Comparison of ENCODE assay signal across 8 cellular contexts in the genomic region with DNA sequence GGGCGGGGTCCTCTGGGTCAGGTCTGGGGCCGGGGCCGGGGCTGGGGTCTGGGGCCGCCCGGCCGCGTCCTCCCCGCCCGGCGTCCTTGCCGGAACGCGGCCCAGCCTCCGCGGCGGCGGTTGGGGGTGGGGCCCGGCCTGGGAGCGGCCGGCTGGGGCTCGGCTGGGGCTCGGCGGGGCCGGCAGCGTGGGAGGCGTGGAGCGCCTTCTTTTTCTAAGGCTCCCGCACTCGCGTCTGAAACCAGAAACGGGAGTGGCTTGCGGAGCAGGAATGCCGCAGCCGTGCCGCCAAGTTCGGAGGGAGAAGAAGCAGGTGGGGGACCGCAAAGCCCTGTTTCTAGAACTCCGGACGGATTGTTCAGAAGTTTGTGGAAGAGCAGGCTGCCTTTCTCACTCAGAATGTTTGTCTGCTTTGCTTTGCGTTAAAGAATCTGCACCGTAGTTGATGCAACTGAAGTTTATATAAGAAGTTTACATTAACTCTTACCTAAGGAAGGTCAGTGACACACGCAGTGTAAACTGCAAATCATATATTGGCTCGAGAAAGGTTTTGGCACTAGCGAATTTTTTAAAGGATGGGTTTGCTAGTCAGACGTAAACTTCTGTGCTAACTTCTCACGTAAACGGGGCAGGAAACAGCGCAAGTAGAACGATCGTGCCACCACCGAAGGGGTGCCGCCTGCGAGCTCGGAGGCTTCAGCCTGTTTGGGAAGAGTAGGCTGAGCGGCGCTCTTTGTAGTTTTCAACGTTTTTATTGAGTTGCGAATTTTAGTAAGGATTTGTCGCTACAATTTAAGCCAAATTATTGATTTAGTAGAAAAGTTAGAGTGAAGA. TPM values are rescaled to one million over a fixed set of nuclear protein-coding genes. Genes with fewer than 3 reads are reported as not detected.
DNase-seq lines count a peak whose midpoint lies in the region; ATAC-seq and TF ChIP-seq lines count a peak whose summit lies in the region.

No MANE protein-coding gene starts in this region.

- peak overlapping the region; percentile 93 for H3K4ac ChIP-seq in trophoblast cell (ENCODE audit: low read depth, low read length)

- no peaks in the 10 kb centered on the region for H3K27me3 ChIP-seq in A673 (replicated peaks; ENCODE audit: insufficient read depth, low read depth, low read length, poor library complexity)
- no peaks in the 10 kb centered on the region for H3K27me3 ChIP-seq in trophoblast cell (ENCODE audit: insufficient read depth, low read length)
- H3K27me3 ChIP-seq in upper lobe of right lung, result no peaks in the 10 kb centered on the region

- POLR2A ChIA-PET in A673 (lab: Charles Lee; ENCODE audit: low non-redundant PET), result interaction anchor here (0.8 kb wide), 1 partner anchor 36 kb away, joined by 4 read pairs; no protein-coding TSS in a partner anchor

- peak overlapping the region; percentile 36 for H2AK5ac ChIP-seq in trophoblast cell (ENCODE audit: low read length)

- WGBS in trophoblast cell (ENCODE audit: extremely low coverage, insufficient coverage, insufficient read length), result no CpG with 5 or more reads among the region's 59 CpGs

- H3K4me1 Mint-ChIP-seq in activated naive CD4-positive, alpha-beta T cell treated with anti-CD3 and anti-CD28 coated beads for 36 hours (ENCODE audit: low read depth), result peaks cover 44% of the 10 kb centered on the region

- peaks cover 7% of the 10 kb centered on the region for H3K4me1 ChIP-seq in A673 (ENCODE audit: insufficient read depth, low read length, poor library complexity, severe bottlenecking)
- H3K4me1 ChIP-seq in trophoblast cell (ENCODE audit: control insufficient read depth in 1 of 2, insufficient read depth in 2 of 2, low read length in 2 of 2), result peaks cover 6 to 7% of the 10 kb centered on the region in 2 experiments
- peaks cover 36% of the 10 kb centered on the region for H3K4me1 ChIP-seq in upper lobe of right lung

- BruUV-seq in A673 (replicated peaks; lab: Mats Ljungman, UMichigan), result no TSS peak

- DNase-seq in A673 (ENCODE audit: low spot score), result peak; percentile 52
- DNase-seq in RKO (ENCODE audit: low spot score), result peak; percentile 86
- peak; percentile 74 for DNase-seq in activated naive CD4-positive, alpha-beta T cell treated with anti-CD3 and anti-CD28 coated beads for 36 hours
- peak; percentile 80 for DNase-seq in germinal center (ENCODE audit: low spot score)
- peak; percentile 29 to 65 for DNase-seq in trophoblast cell
- peak; percentile 89 for DNase-seq in upper lobe of right lung

- peak overlapping the region; percentile 94 for H3K27ac Mint-ChIP-seq in activated naive CD4-positive, alpha-beta T cell treated with anti-CD3 and anti-CD28 coated beads for 36 hours

- H3K36me3 ChIP-seq in A673 (ENCODE audit: insufficient read depth, low read length, poor library complexity, severe bottlenecking), result no peaks in the 10 kb centered on the region
- peaks cover 0 to 6% of the 10 kb centered on the region in 2 experiments for H3K36me3 ChIP-seq in trophoblast cell (ENCODE audit: control insufficient read depth in 1 of 2, insufficient read depth in 2 of 2, low read length in 2 of 2)
- no peaks in the 10 kb centered on the region for H3K36me3 ChIP-seq in upper lobe of right lung

- H3K79me1 ChIP-seq in trophoblast cell (ENCODE audit: low read length), result peaks cover 7% of the 10 kb centered on the region

- H3K36me3 Mint-ChIP-seq in activated naive CD4-positive, alpha-beta T cell treated with anti-CD3 and anti-CD28 coated beads for 36 hours (ENCODE audit: low read depth), result peaks cover 24% of the 10 kb centered on the region

- H2BK12ac ChIP-seq in trophoblast cell (ENCODE audit: low read length), result no peak overlapping the region

- CTCF ChIA-PET in A673 (lab: Charles Lee), result interaction anchor here (0.5 kb wide), 1 partner anchor 44 kb away, joined by 3 read pairs; no protein-coding TSS in a partner anchor
- CTCF ChIA-PET in activated naive CD4-positive, alpha-beta T cell treated with anti-CD3 and anti-CD28 coated beads for 36 hours (lab: Charles Lee), result interaction anchor here (0.9 to 2.9 kb wide), 8 partner anchors 9 to 64 kb away, joined by 3 to 29 read pairs (median 7); no protein-coding TSS in a partner anchor

- no peak overlapping the region for H3K23ac ChIP-seq in trophoblast cell (ENCODE audit: low read length)

- peak overlapping the region; percentile 46 for H3K14ac ChIP-seq in trophoblast cell (ENCODE audit: low read length)

- H3K18ac ChIP-seq in trophoblast cell (ENCODE audit: low read length), result no peak overlapping the region

- peak overlapping the region; percentile 39 for H4K8ac ChIP-seq in trophoblast cell (ENCODE audit: low read depth, low read length)

- no peak overlapping the region for H4K12ac ChIP-seq in trophoblast cell (ENCODE audit: low read depth, low read length)

- H2BK120ac ChIP-seq in trophoblast cell (ENCODE audit: insufficient read depth, low read length, poor library complexity), result peak overlapping the region; percentile 31

- peak overlapping the region; percentile 80 for H3K4me2 ChIP-seq in trophoblast cell (ENCODE audit: low read length)

- H2AFZ ChIP-seq in trophoblast cell (ENCODE audit: insufficient read depth, low read length, poor library complexity), result no peak overlapping the region

- ATAC-seq in GM18519 (IDR thresholded peaks at IDR 0.05; ENCODE audit: low FRiP score, unreplicated experiment) (peak; percentile 17), HG03066 (IDR thresholded peaks at IDR 0.05; ENCODE audit: low read depth, unreplicated experiment) (peak; percentile 56), upper lobe of right lung (peak; percentile 86)

- H2BK5ac ChIP-seq in trophoblast cell (ENCODE audit: low read depth, low read length, poor library complexity), result peak overlapping the region; percentile 69

- H3K9me3 ChIP-seq in A673 (ENCODE audit: low read depth, low read length, poor library complexity, severe bottlenecking) (no peaks in the 10 kb centered on the region), trophoblast cell (ENCODE audit: insufficient read depth, low read depth, low read length) (no peaks in the 10 kb centered on the region), upper lobe of right lung (no peaks in the 10 kb centered on the region)

- H3K27me3 Mint-ChIP-seq in activated naive CD4-positive, alpha-beta T cell treated with anti-CD3 and anti-CD28 coated beads for 36 hours (ENCODE audit: low read depth), result no peaks in the 10 kb centered on the region

- H3K79me2 ChIP-seq in trophoblast cell (ENCODE audit: control insufficient read depth, insufficient read depth, low read length, poor library complexity), result peaks cover 29% of the 10 kb centered on the region

- H4K91ac ChIP-seq in trophoblast cell (ENCODE audit: low read depth, low read length), result peak overlapping the region; percentile 94

- H3K4me3 ChIP-seq in A673 (ENCODE audit: low read depth, low read length, poor library complexity, severe bottlenecking), result peak overlapping the region; percentile 63
- peak overlapping the region; percentile 85 for H3K4me3 ChIP-seq in trophoblast cell (ENCODE audit: low read depth, low read length)
- H3K4me3 ChIP-seq in upper lobe of right lung, result peak overlapping the region; percentile 64

- H3K9me3 Mint-ChIP-seq in activated naive CD4-positive, alpha-beta T cell treated with anti-CD3 and anti-CD28 coated beads for 36 hours, result no peaks in the 10 kb centered on the region

- peak overlapping the region; percentile 65 for H3K9ac ChIP-seq in trophoblast cell (ENCODE audit: low read length)

- peak overlapping the region; percentile 90 for H3K27ac ChIP-seq in A673 (ENCODE audit: low read depth, low read length, poor library complexity, severe bottlenecking)
- peak overlapping the region; percentile 92 for H3K27ac ChIP-seq in trophoblast cell (ENCODE audit: low read depth, low read length)
- peak overlapping the region; percentile 94 for H3K27ac ChIP-seq in upper lobe of right lung

- TF ChIP-seq CTCF in A673 (conservative IDR thresholded peaks at IDR 0.05; ENCODE audit: low read depth, low read length) (no peak), upper lobe of right lung (IDR thresholded peaks at IDR 0.05) (no peak)

- peak overlapping the region; percentile 92 for H3K4me3 Mint-ChIP-seq in activated naive CD4-positive, alpha-beta T cell treated with anti-CD3 and anti-CD28 coated beads for 36 hours

- intact Hi-C loops in A673 (cut with micrococcal nuclease; ENCODE audit: unreplicated experiment), result no loop called here
- intact Hi-C loops in activated naive CD4-positive, alpha-beta T cell treated with anti-CD3 and anti-CD28 coated beads for 36 hours (cut with micrococcal nuclease), result loop anchor here (1.0 to 2.0 kb wide), 4 partner anchors 19 to 445 kb away; a partner anchor contains a TSS
- intact Hi-C loops in upper lobe of right lung (cut with DNase I), result no loop called here

RNA-seq across cellular contexts. Expression of a gene that starts 0.7 kb away (rescaled TPM):
- 133 and 146 TPM in 2 replicates for total RNA-seq in A673 (2021)
- 10 to 100 TPM; 69.0 to 72.1 TPM for total RNA-seq in activated naive CD4-positive, alpha-beta T cell treated with anti-CD3 and anti-CD28 coated beads for 36 hours
- 169 and 171 TPM in 2 replicates for polyA plus RNA-seq in trophoblast cell (2013)
- 95.8 TPM for total RNA-seq in upper lobe of right lung

Comparison
In these comparisons a context has a peak if more than half of its experiments do, and no peak if none do; other contexts are left out.
1. Peak in every context shown above with its lines: DNase-seq, ATAC-seq, H3K4me3 ChIP-seq and H3K27ac ChIP-seq.
2. ATAC-seq: peak in every context shown above with its lines; median percentile 86 in upper lobe of right lung; 56 in HG03066; 17 in GM18519.